In genomic region chr7:23474829-23475578, GRCh38 we compare ENCODE assay signal across 8 cellular contexts. TPM values are rescaled to one million over a fixed set of nuclear protein-coding genes. Genes with fewer than 3 reads are reported as not detected.
A peak's percentile ranks its signal among the peaks of the same experiment; 100 is the strongest.
DNase-seq lines count a peak whose midpoint lies in the region; ATAC-seq and TF ChIP-seq lines count a peak whose summit lies in the region.

No MANE protein-coding gene starts in this region.

- H3K9me2 ChIP-seq in OCI-LY7 (ENCODE audit: insufficient read depth, low read length): no peaks in the 10 kb centered on the region

- peak overlapping the region; percentile 84 for H3K4me2 ChIP-seq in OCI-LY7 (ENCODE audit: low read length)

- H3K4me3 Mint-ChIP-seq in activated CD8-positive, alpha-beta memory T cell treated with anti-CD3 and anti-CD28 coated beads, Interleukin-2, amount 10 ng/mL, durations not matched to agents 7 days and 5 days: peak overlapping the region; percentile 74
- H3K4me3 Mint-ChIP-seq in stimulated activated effector memory CD8-positive, alpha-beta T cell treated with anti-CD3 and anti-CD28 coated beads, Interleukin-12 subunit alpha, Interleukin-12 subunit beta, amount 100 ng/mL, for 72 hours: peak overlapping the region; percentile 67

- no peak for DNase-seq in activated CD8-positive, alpha-beta memory T cell treated with anti-CD3 and anti-CD28 coated beads, Interleukin-2, amount 10 ng/mL, durations not matched to agents 7 days and 5 days
- no peak for DNase-seq in activated CD8-positive, alpha-beta memory T cell treated with anti-CD3 and anti-CD28 coated beads for 24 hours
- peak; percentile 68 for DNase-seq in OCI-LY7 (ENCODE audit: low spot score)
- no peak for DNase-seq in fibroblast of pulmonary artery (ENCODE audit: low read depth)
- DNase-seq in stimulated activated effector memory CD8-positive, alpha-beta T cell treated with anti-CD3 and anti-CD28 coated beads, Interleukin-12 subunit alpha, Interleukin-12 subunit beta, amount 100 ng/mL, for 72 hours (ENCODE audit: low spot score in 2 of 2): no peak
- DNase-seq in central memory CD4-positive, alpha-beta T cell: no peak
- no peak for DNase-seq in NCI-H524 treated with DMSO at 0.1 percent for 48 hours (lab: John Stamatoyannopoulos, UW)

- H3K36me3 Mint-ChIP-seq in activated CD8-positive, alpha-beta memory T cell treated with anti-CD3 and anti-CD28 coated beads, Interleukin-2, amount 10 ng/mL, durations not matched to agents 7 days and 5 days: no peaks in the 10 kb centered on the region
- peaks cover 16% of the 10 kb centered on the region for H3K36me3 Mint-ChIP-seq in stimulated activated effector memory CD8-positive, alpha-beta T cell treated with anti-CD3 and anti-CD28 coated beads, Interleukin-12 subunit alpha, Interleukin-12 subunit beta, amount 100 ng/mL, for 72 hours

- POLR2A ChIA-PET in OCI-LY7 (lab: Charles Lee): interaction anchor here (1.0 to 3.6 kb wide), 5 partner anchors 15 to 172 kb away, joined by 3 to 27 read pairs (median 4); no protein-coding TSS in a partner anchor

- intact Hi-C loops in OCI-LY7 (cut with micrococcal nuclease; ENCODE audit: unreplicated experiment): loop anchor here (1.0 to 10.0 kb wide), 5 partner anchors 16 to 1030 kb away; partner anchors contain the start of gene HYCC1

- TSS peak; percentile 60 for BruUV-seq in OCI-LY7 (replicated peaks; lab: Mats Ljungman, UMichigan)

- no peaks in the 10 kb centered on the region for H4K20me1 ChIP-seq in OCI-LY7 (ENCODE audit: insufficient read depth, low read length)

- TF ChIP-seq CTCF in OCI-LY7 (conservative IDR thresholded peaks at IDR 0.05; ENCODE audit: low read length) (no peak), fibroblast of pulmonary artery (IDR thresholded peaks at IDR 0.05; ENCODE audit: low read length, missing control alignments) (no peak)

- H3K36me3 ChIP-seq in OCI-LY7 (ENCODE audit: insufficient read depth, low read length): no peaks in the 10 kb centered on the region

- H3K4me1 Mint-ChIP-seq in activated CD8-positive, alpha-beta memory T cell treated with anti-CD3 and anti-CD28 coated beads, Interleukin-2, amount 10 ng/mL, durations not matched to agents 7 days and 5 days: peaks cover 23% of the 10 kb centered on the region
- peaks cover 16% of the 10 kb centered on the region for H3K4me1 Mint-ChIP-seq in stimulated activated effector memory CD8-positive, alpha-beta T cell treated with anti-CD3 and anti-CD28 coated beads, Interleukin-12 subunit alpha, Interleukin-12 subunit beta, amount 100 ng/mL, for 72 hours

- H2AFZ ChIP-seq in OCI-LY7 (ENCODE audit: low read length): peak overlapping the region; percentile 53; the same call in 1 of the 2 replicates

- CTCF ChIA-PET in activated CD8-positive, alpha-beta memory T cell treated with anti-CD3 and anti-CD28 coated beads, Interleukin-2, amount 10 ng/mL, durations not matched to agents 7 days and 5 days (lab: Charles Lee): interaction anchor here (1.2 kb wide), 1 partner anchor 36 kb away, joined by 4 read pairs; no protein-coding TSS in a partner anchor
- CTCF ChIA-PET in OCI-LY7 (lab: Charles Lee; ENCODE audit: unreplicated experiment): no interaction called here

- H3K9me3 Mint-ChIP-seq in activated CD8-positive, alpha-beta memory T cell treated with anti-CD3 and anti-CD28 coated beads, Interleukin-2, amount 10 ng/mL, durations not matched to agents 7 days and 5 days (ENCODE audit: low read depth): no peaks in the 10 kb centered on the region
- H3K9me3 Mint-ChIP-seq in stimulated activated effector memory CD8-positive, alpha-beta T cell treated with anti-CD3 and anti-CD28 coated beads, Interleukin-12 subunit alpha, Interleukin-12 subunit beta, amount 100 ng/mL, for 72 hours: no peaks in the 10 kb centered on the region

- ATAC-seq in activated CD8-positive, alpha-beta memory T cell treated with anti-CD3 and anti-CD28 coated beads, Interleukin-2, amount 10 ng/mL, durations not matched to agents 7 days and 5 days: no peak
- ATAC-seq in stimulated activated effector memory CD8-positive, alpha-beta T cell treated with anti-CD3 and anti-CD28 coated beads, Interleukin-12 subunit alpha, Interleukin-12 subunit beta, amount 100 ng/mL, for 72 hours: no peak
- ATAC-seq in GM18502 (IDR thresholded peaks at IDR 0.05; ENCODE audit: poor library complexity, unreplicated experiment): no peak

- H3K4me3 ChIP-seq in OCI-LY7 (ENCODE audit: low read depth, low read length, poor library complexity, severe bottlenecking): peak overlapping the region; percentile 85
- peak overlapping the region; percentile 72 for H3K4me3 ChIP-seq in fibroblast of pulmonary artery (replicated peaks; ENCODE audit: low read depth, low read length)

- peak overlapping the region; percentile 90 for H3K27ac ChIP-seq in OCI-LY7 (ENCODE audit: low read depth, low read length, poor library complexity, severe bottlenecking)

- peaks cover 70% of the 10 kb centered on the region for H3K79me2 ChIP-seq in OCI-LY7 (ENCODE audit: insufficient read depth, low read depth, low read length)

- H3K4me1 ChIP-seq in OCI-LY7 (ENCODE audit: insufficient read depth, low read length, poor library complexity, severe bottlenecking): peaks cover 28% of the 10 kb centered on the region

- H3K27ac Mint-ChIP-seq in activated CD8-positive, alpha-beta memory T cell treated with anti-CD3 and anti-CD28 coated beads, Interleukin-2, amount 10 ng/mL, durations not matched to agents 7 days and 5 days: peak overlapping the region; percentile 49
- H3K27ac Mint-ChIP-seq in stimulated activated effector memory CD8-positive, alpha-beta T cell treated with anti-CD3 and anti-CD28 coated beads, Interleukin-12 subunit alpha, Interleukin-12 subunit beta, amount 100 ng/mL, for 72 hours: no peak overlapping the region

- no peaks in the 10 kb centered on the region for H3K9me3 ChIP-seq in OCI-LY7 (ENCODE audit: low read length)

- H3K27me3 Mint-ChIP-seq in activated CD8-positive, alpha-beta memory T cell treated with anti-CD3 and anti-CD28 coated beads, Interleukin-2, amount 10 ng/mL, durations not matched to agents 7 days and 5 days: peaks cover 66% of the 10 kb centered on the region

RNA-seq across cellular contexts. Expression of gene IGF2BP3, which starts 4.7 kb away (rescaled TPM):
- 1 to 10 TPM in 1 of 2 experiments, under 1 TPM in 1; 0.84 to 1.3 TPM for total RNA-seq in activated CD8-positive, alpha-beta memory T cell treated with anti-CD3 and anti-CD28 coated beads, Interleukin-2, amount 10 ng/mL, durations not matched to agents 7 days and 5 days
- 41.1 and 48.7 TPM in 2 replicates for total RNA-seq in OCI-LY7 (2014; rRNA removed; shearing (Covaris generic))
- total RNA-seq in OCI-LY7 (2022): 94.3 and 108 TPM in 2 replicates

RNA-seq across cellular contexts. Expression of gene TRA2A, which starts 56.8 kb away (rescaled TPM):
- 100 to 1,000 TPM; 108 to 113 TPM for total RNA-seq in activated CD8-positive, alpha-beta memory T cell treated with anti-CD3 and anti-CD28 coated beads, Interleukin-2, amount 10 ng/mL, durations not matched to agents 7 days and 5 days
- 41.4 and 44.9 TPM in 2 replicates for total RNA-seq in OCI-LY7 (2014; rRNA removed; shearing (Covaris generic))
- 129 TPM in 2 replicates for total RNA-seq in OCI-LY7 (2022)

Comparison
In these comparisons a context has a peak if more than half of its experiments do, and no peak if none do; other contexts are left out.
1. RNA of gene IGF2BP3, which starts 4.7 kb away (total RNA-seq): 41.1 to 108 TPM in OCI-LY7; 0.84 to 1.3 TPM in activated CD8-positive, alpha-beta memory T cell treated with anti-CD3 and anti-CD28 coated beads, Interleukin-2, amount 10 ng/mL, durations not matched to agents 7 days and 5 days; every median in the first group is over 10 times any median in the second.